Comparison of ENCODE assay signal across 8 cellular contexts in genomic region chr17:65231662-65232335, GRCh38.
DNase-seq lines count a peak whose midpoint lies in the region; ATAC-seq and TF ChIP-seq lines count a peak whose summit lies in the region.

No MANE protein-coding gene starts in this region.

- ATAC-seq in HG03175 (IDR thresholded peaks at IDR 0.05; ENCODE audit: unreplicated experiment) (peak; percentile 54), aorta (ENCODE audit: low FRiP score) (no peak), GM18520 (IDR thresholded peaks at IDR 0.05; ENCODE audit: unreplicated experiment) (no peak)

- WGBS in aorta, 2 donors = 44 to 51% methylated on average over 7 to 8 of the region's 8 CpGs

- TF ChIP-seq CTCF in fibroblast of pulmonary artery (IDR thresholded peaks at IDR 0.05; ENCODE audit: low read length, missing control alignments) = peak; percentile 92

- H3K36me3 ChIP-seq in neuron (ENCODE audit: insufficient read depth, low read length) (no peaks in the 10 kb centered on the region), aorta (ENCODE audit: control insufficient read depth in 1 of 2, insufficient read depth in 2 of 2, low read length in 1 of 2) (no peaks in the 10 kb centered on the region)

- H3K4me3 ChIP-seq in fibroblast of pulmonary artery (replicated peaks; ENCODE audit: low read depth, low read length) = no peak overlapping the region
- H3K4me3 ChIP-seq in neuron (ENCODE audit: low read length) = no peak overlapping the region
- H3K4me3 ChIP-seq in aorta (ENCODE audit: low read length in 2 of 2) = no peak overlapping the region

- intact Hi-C loops in aorta (cut with DNase I) = loop anchor here in 1 of 2 donors (5.0 kb wide), 1 partner anchor 61 kb away; no protein-coding TSS in a partner anchor

- H3K27ac ChIP-seq in aorta (ENCODE audit: low read depth in 1 of 2, low read length in 2 of 2) = no peak overlapping the region

- H3K9me3 ChIP-seq in neuron (ENCODE audit: low read length) (no peaks in the 10 kb centered on the region), aorta (ENCODE audit: control insufficient read depth, low read length) (no peaks in the 10 kb centered on the region)

- DNase-seq in GM04504 (ENCODE audit: low read depth) (peak; percentile 84), NCI-H774 (lab: John Stamatoyannopoulos, UW) (peak; percentile 67), activated T-cell treated with anti-CD3 and anti-CD28 coated beads for 48 hours (ENCODE audit: low read depth) (peak; percentile 45), fibroblast of pulmonary artery (ENCODE audit: low read depth) (peak; percentile 82), aorta (no peak)

- peak overlapping the region; percentile 27 for H2AFZ ChIP-seq in neuron (ENCODE audit: low read depth, low read length)

- H3K27me3 ChIP-seq in neuron (ENCODE audit: insufficient read depth, low read length) (no peaks in the 10 kb centered on the region), aorta (ENCODE audit: control insufficient read depth in 1 of 2, insufficient read depth in 2 of 2, low read length in 1 of 2) (no peaks in the 10 kb centered on the region)

- H3K4me1 ChIP-seq in neuron (ENCODE audit: insufficient read depth, low read length) (peaks cover 12% of the 10 kb centered on the region), aorta (ENCODE audit: control insufficient read depth in 1 of 2, insufficient read depth in 2 of 2, low read length in 2 of 2) (no peaks in the 10 kb centered on the region)

Comparison
In these comparisons a context has a peak if more than half of its experiments do, and no peak if none do; other contexts are left out.
1. DNase-seq: peak in GM04504 (single experiment), NCI-H774 (single experiment), activated T-cell treated with anti-CD3 and anti-CD28 coated beads for 48 hours (single experiment) and fibroblast of pulmonary artery (single experiment); none in aorta (0 of 2).